17 cellular contexts compared by ENCODE assay signal in the genomic region with DNA sequence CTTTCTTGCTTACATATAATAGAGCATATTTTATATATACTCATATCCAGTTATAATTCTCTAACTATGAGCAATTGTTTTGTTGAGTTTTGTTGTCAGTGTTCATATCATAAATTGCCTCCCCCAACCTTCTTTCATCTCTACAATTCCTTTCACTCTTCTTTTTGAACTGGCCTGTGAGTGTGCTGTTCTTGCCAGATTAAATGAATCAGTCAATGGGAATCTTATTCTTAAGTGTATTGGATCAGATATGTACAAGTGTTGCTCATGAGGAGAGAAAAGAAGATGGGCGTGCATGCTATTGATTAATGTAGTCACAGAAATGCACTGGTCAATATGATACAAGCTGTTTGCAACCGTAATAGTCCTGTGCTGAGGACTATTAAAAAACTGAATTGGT.
DNase-seq lines count a peak whose midpoint lies in the region; ATAC-seq, FAIRE-seq and TF ChIP-seq lines count a peak whose summit lies in the region.
"Had no signal": no experiment of that assay in that cellular context is flagged by ENCODE, and none has a peak within 500 bp of the region (broad histone marks: within the 10 kb centered on the region; RNA-seq: fewer than 3 reads in every experiment).

No MANE protein-coding gene starts in this region.

- DNase-seq in GM19239 (ENCODE audit: insufficient read length, low spot score) (no peak), astrocyte (ENCODE audit: low read depth) (peak; percentile 31), fibroblast of the aortic adventitia (ENCODE audit: low read depth) (peak; percentile 55), Right ventricle myocardium superior (no peak), NCI-H1694 (lab: John Stamatoyannopoulos, UW) (no peak)
- DNase-seq: 8988T; CD8-positive, alpha-beta T cell; COR-L47; DND-41; GDM1; GOT3; H9 had no signal

- peak; percentile 21 for FAIRE-seq in GM19239 (lab: Jason Lieb, UNC)
- no peak for FAIRE-seq in astrocyte (lab: Jason Lieb, UNC)

- H3K27me3 ChIP-seq in BLaER1 (no peaks in the 10 kb centered on the region), astrocyte (ENCODE audit: insufficient read depth, low read length) (no peaks in the 10 kb centered on the region)

- peak overlapping the region; percentile 71 for H3K4me2 ChIP-seq in BLaER1
- H3K4me2 ChIP-seq in astrocyte (ENCODE audit: low read length), result no peak overlapping the region

- H3K9ac ChIP-seq in BLaER1, result no peak overlapping the region
- H3K9ac ChIP-seq in astrocyte (ENCODE audit: low read length), result no peak overlapping the region

- no peaks in the 10 kb centered on the region for H3K79me2 ChIP-seq in astrocyte (ENCODE audit: insufficient read depth, low read length)

- H3K4me1 ChIP-seq in BLaER1 (peaks cover 81% of the 10 kb centered on the region), astrocyte (ENCODE audit: insufficient read depth, low read length) (no peaks in the 10 kb centered on the region)

- H4K20me1 ChIP-seq in BLaER1 (no peaks in the 10 kb centered on the region), astrocyte (ENCODE audit: insufficient read depth, low read length) (no peaks in the 10 kb centered on the region)

- no peak overlapping the region for H3K27ac Mint-ChIP-seq in astrocyte (ENCODE audit: unreplicated experiment)
- H3K27ac Mint-ChIP-seq: B cell; CD8-positive, alpha-beta T cell; H9 had no signal

- H3K27me3 Mint-ChIP-seq in astrocyte (ENCODE audit: low read depth, unreplicated experiment), result no peaks in the 10 kb centered on the region
- H3K27me3 Mint-ChIP-seq: B cell had no signal

- H3K27ac ChIP-seq in BLaER1, result peak overlapping the region; percentile 74
- H3K27ac ChIP-seq in astrocyte (ENCODE audit: low read depth, low read length), result no peak overlapping the region

- no peak for TF ChIP-seq CTCF in astrocyte (IDR thresholded peaks at IDR 0.05; ENCODE audit: insufficient read depth, low read depth, low read length)
- TF ChIP-seq CTCF in fibroblast of the aortic adventitia (IDR thresholded peaks at IDR 0.05; ENCODE audit: insufficient read depth, low read length), result no peak

- no peaks in the 10 kb centered on the region for H3K36me3 Mint-ChIP-seq in astrocyte (ENCODE audit: low read depth, unreplicated experiment)
- H3K36me3 Mint-ChIP-seq: CD14-positive monocyte; CD8-positive, alpha-beta T cell had no signal

- H3K36me3 ChIP-seq in BLaER1, result no peaks in the 10 kb centered on the region
- no peaks in the 10 kb centered on the region for H3K36me3 ChIP-seq in astrocyte (ENCODE audit: insufficient read depth, low read length)

- intact Hi-C loops in Right ventricle myocardium superior (cut with DNase I), result no loop called here

- H3K9me3 ChIP-seq in BLaER1, result no peaks in the 10 kb centered on the region
- no peaks in the 10 kb centered on the region for H3K9me3 ChIP-seq in astrocyte (ENCODE audit: insufficient read depth, low read depth, low read length)

- no peak overlapping the region for H2AFZ ChIP-seq in astrocyte (ENCODE audit: low read depth, low read length)

- H3K4me1 Mint-ChIP-seq in astrocyte (ENCODE audit: low read depth, unreplicated experiment), result no peaks in the 10 kb centered on the region
- H3K4me1 Mint-ChIP-seq: H9 had no signal

- H3K4me3 Mint-ChIP-seq in astrocyte (ENCODE audit: unreplicated experiment), result no peak overlapping the region
- H3K4me3 Mint-ChIP-seq: B cell; CD14-positive monocyte; CD8-positive, alpha-beta T cell; H9 had no signal

- H3K4me3 ChIP-seq in BLaER1 (no peak overlapping the region), astrocyte (ENCODE audit: insufficient read depth, low read depth, low read length) (no peak overlapping the region), fibroblast of the aortic adventitia (ENCODE audit: low read depth, low read length) (no peak overlapping the region)

- ATAC-seq in GM18520 (IDR thresholded peaks at IDR 0.05; ENCODE audit: unreplicated experiment) (no peak), Right ventricle myocardium superior (ENCODE audit: poor library complexity) (no peak), HG03175 (IDR thresholded peaks at IDR 0.05; ENCODE audit: unreplicated experiment) (no peak)
- ATAC-seq: CD8-positive, alpha-beta T cell had no signal

- no peaks in the 10 kb centered on the region for H3K9me3 Mint-ChIP-seq in astrocyte (ENCODE audit: unreplicated experiment)
- H3K9me3 Mint-ChIP-seq: CD8-positive, alpha-beta T cell had no signal

Comparison
In these comparisons a context has a peak if more than half of its experiments do, and no peak if none do; other contexts are left out.
1. DNase-seq: peak in astrocyte (single experiment) and fibroblast of the aortic adventitia (single experiment); none in GM19239 (single experiment), Right ventricle myocardium superior (single experiment) and NCI-H1694 (single experiment).